Comparison of ENCODE assay signal across 19 cellular contexts in genomic region chr6:150304421-150304820, GRCh38.
DNase-seq lines count a peak whose midpoint lies in the region; ATAC-seq and TF ChIP-seq lines count a peak whose summit lies in the region.
"Had no signal": no experiment of that assay in that cellular context is flagged by ENCODE, and none has a peak within 500 bp of the region (broad histone marks: within the 10 kb centered on the region; RNA-seq: fewer than 3 reads in every experiment).

No MANE protein-coding gene starts in this region.

- no peak overlapping the region for H3K4me3 ChIP-seq in mammary epithelial cell (replicated peaks in 1 of 3; ENCODE audit: insufficient read depth in 1 of 3, low read depth in 2 of 3, low read length in 3 of 3)
- H3K4me3 ChIP-seq: BLaER1, GM23338, HAP-1 had no signal

- H3K27me3 ChIP-seq in mammary epithelial cell (ENCODE audit: insufficient read depth, low read length): no peaks in the 10 kb centered on the region
- H3K27me3 ChIP-seq: BLaER1 had no signal

- in situ Hi-C loops in mammary epithelial cell (cut with MboI; ENCODE audit: low sequenced_read_pairs in 2 of 2): no loop called here

- CTCF ChIA-PET in mammary epithelial cell (lab: Charles Lee; ENCODE audit: low non-redundant PET): no interaction called here

- H3K27ac ChIP-seq in mammary epithelial cell (ENCODE audit: insufficient read depth, low read depth, low read length): no peak overlapping the region
- H3K27ac ChIP-seq: 22Rv1, BLaER1, C4-2B had no signal

- no peaks in the 10 kb centered on the region for H3K36me3 ChIP-seq in mammary epithelial cell (ENCODE audit: insufficient read depth, low read length)
- H3K36me3 ChIP-seq: BLaER1, HAP-1 had no signal

- no TSS peak for BruUV-seq in mammary epithelial cell (replicated peaks; lab: Mats Ljungman, UMichigan)

- dilution Hi-C loops in mammary epithelial cell (cut with HindIII; ENCODE audit: low sequenced_read_pairs): no loop called here

- H3K4me1 ChIP-seq in mammary epithelial cell (ENCODE audit: insufficient read depth, low read length): peaks cover 17% of the 10 kb centered on the region
- H3K4me1 ChIP-seq: BLaER1, HAP-1 had no signal

- no peak overlapping the region for H3K9ac ChIP-seq in mammary epithelial cell (ENCODE audit: insufficient read depth, low read length)
- H3K9ac ChIP-seq: BLaER1 had no signal

- DNase-seq in DMS53 (lab: John Stamatoyannopoulos, UW): peak; percentile 11
- no peak for DNase-seq in DMS53 treated with DMSO at 0.1 percent for 48 hours (lab: John Stamatoyannopoulos, UW; ENCODE audit: unreplicated experiment)
- DNase-seq in foreskin melanocyte: peak; percentile 18
- peak; percentile 19 for DNase-seq in renal cortical epithelial cell (ENCODE audit: low read depth)
- no peak for DNase-seq in cortex of kidney (lab: John Stamatoyannopoulos, UW)
- no peak for DNase-seq in mammary epithelial cell
- DNase-seq: Caco-2; CD4-positive, CD25-positive, alpha-beta regulatory T cell; CD8-positive, alpha-beta T cell; DMS153; DMS79 treated with DMSO at 0.1 percent for 48 hours; GF-D8; HFFc6 had no signal

- no peak for TF ChIP-seq CTCF in mammary epithelial cell (conservative IDR thresholded peaks at IDR 0.05 in 1 of 2, IDR thresholded peaks at IDR 0.05 in 1 of 2; ENCODE audit: extremely low read depth in 1 of 2, insufficient read depth in 1 of 2, low read depth in 1 of 2, low read length in 2 of 2)

- intact Hi-C loops in mammary epithelial cell (cut with micrococcal nuclease): no loop called here

- no peak for ATAC-seq in GM18873 (IDR thresholded peaks at IDR 0.05; ENCODE audit: low FRiP score, unreplicated experiment)
- ATAC-seq: CD8-positive, alpha-beta T cell; GM23338 had no signal

- H3K4me2 ChIP-seq in mammary epithelial cell (ENCODE audit: insufficient read depth, low read depth, low read length): no peak overlapping the region
- H3K4me2 ChIP-seq: BLaER1, GM23338 had no signal

- H3K79me2 ChIP-seq in mammary epithelial cell (ENCODE audit: insufficient read depth, low read length): no peaks in the 10 kb centered on the region

- no peaks in the 10 kb centered on the region for H4K20me1 ChIP-seq in mammary epithelial cell (ENCODE audit: insufficient read depth, low read length)
- H4K20me1 ChIP-seq: BLaER1 had no signal

- H3K9me3 ChIP-seq in mammary epithelial cell (replicated peaks; ENCODE audit: insufficient read depth, low read length): no peaks in the 10 kb centered on the region
- H3K9me3 ChIP-seq: BLaER1, Caco-2, HAP-1 had no signal

- WGBS in mammary epithelial cell (ENCODE audit: low coverage, missing lambda C conversion rate): 91% methylated on average over 3 of the region's 3 CpGs

- H2AFZ ChIP-seq in mammary epithelial cell (ENCODE audit: low read depth, low read length): no peak overlapping the region
- H2AFZ ChIP-seq: GM23338 had no signal

Comparison
In these comparisons a context has a peak if more than half of its experiments do, and no peak if none do; other contexts are left out.
1. DNase-seq: peak in DMS53 (single experiment), foreskin melanocyte (single experiment) and renal cortical epithelial cell (single experiment); none in DMS53 treated with DMSO at 0.1 percent for 48 hours (single experiment), cortex of kidney (single experiment) and mammary epithelial cell (single experiment).